34 cellular contexts compared by ENCODE assay signal in the genomic region with DNA sequence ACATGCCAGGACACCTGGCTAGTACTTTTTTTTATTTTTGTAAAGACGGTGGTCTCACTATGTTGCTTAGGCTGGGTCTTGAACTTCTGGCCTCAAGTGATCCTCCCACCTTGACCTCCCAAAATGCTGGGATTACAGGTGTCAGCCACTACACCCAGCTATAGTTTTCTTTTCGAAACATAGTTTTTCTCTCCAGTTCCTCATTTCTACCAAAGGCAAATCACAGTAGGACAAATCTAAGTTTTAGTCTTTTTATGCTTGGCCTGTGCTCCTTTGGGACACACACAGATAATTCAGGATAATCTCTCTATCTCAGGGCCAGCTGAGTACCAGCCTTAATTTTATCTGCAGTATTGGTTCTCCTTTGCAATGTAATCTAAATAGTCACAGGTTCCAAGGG.
"Had no signal": no experiment of that assay in that cellular context is flagged by ENCODE, and none has a peak within 500 bp of the region (broad histone marks: within the 10 kb centered on the region; RNA-seq: fewer than 3 reads in every experiment).

No MANE protein-coding gene starts in this region.

- DNase-seq: activated effector memory CD4-positive, alpha-beta T cell treated with anti-CD3 and anti-CD28 coated beads, Interleukin-2, amount 50 U/mL, for 16 hours; activated effector memory CD4-positive, alpha-beta T cell treated with Interleukin-2 at 50 U/mL for 16 hours; activated gamma-delta T cell; activated gamma-delta T cell treated with Interleukin-2 at 50 U/mL for 16 hours; activated naive CD4-positive, alpha-beta T cell; activated naive CD4-positive, alpha-beta T cell treated with anti-CD3 and anti-CD28 coated beads for 36 hours; activated naive CD4-positive, alpha-beta T cell treated with anti-CD3 and anti-CD28 coated beads, Interleukin-2, amount 10 ng/mL, durations not matched to agents 7 days and 5 days; activated naive CD4-positive, alpha-beta T cell treated with anti-CD3 and anti-CD28 coated beads, Interleukin-2, amount 50 U/mL, for 16 hours; activated naive CD4-positive, alpha-beta T cell treated with Interleukin-2 at 50 U/mL for 16 hours; activated naive CD8-positive, alpha-beta T cell treated with anti-CD3 and anti-CD28 coated beads for 36 hours; activated naive CD8-positive, alpha-beta T cell treated with anti-CD3 and anti-CD28 coated beads, Interleukin-2, amount 10 ng/mL, durations not matched to agents 7 days and 5 days; activated naive CD8-positive, alpha-beta T cell treated with anti-CD3 and anti-CD28 coated beads, Interleukin-2, amount 50 U/mL, for 24 hours; activated T-cell treated with anti-CD3 and anti-CD28 coated beads, Interleukin-2, amount 50 U/mL, for 1 hour; activated T-cell treated with anti-CD3 and anti-CD28 coated beads, Interleukin-2, amount 50 U/mL, for 24 hours; activated T-cell treated with anti-CD3 and anti-CD28 coated beads, Interleukin-2, amount 50 U/mL, for 4 hours; activated T-cell treated with anti-CD3 and anti-CD28 coated beads, Interleukin-2, amount 50 U/mL, for 48 hours; activated T-cell treated with anti-CD3 and anti-CD28 coated beads, Interleukin-2, amount 50 U/mL, for 72 hours; adrenal gland; amniotic stem cell; amygdala; anterior cingulate cortex; aorta; body of pancreas; brain microvascular endothelial cell; caudate nucleus; central memory CD4-positive, alpha-beta T cell; cerebellar nuclear complex had no signal

- FAIRE-seq: astrocyte, bronchial epithelial cell had no signal

- ATAC-seq: activated naive CD4-positive, alpha-beta T cell treated with anti-CD3 and anti-CD28 coated beads, Interleukin-2, amount 50 U/mL, for 72 hours; activated naive CD8-positive, alpha-beta T cell treated with anti-CD3 and anti-CD28 coated beads, Interleukin-2, amount 50 U/mL, for 24 hours; activated T-cell treated with anti-CD3 and anti-CD28 coated beads, Interleukin-2, amount 50 U/mL, for 4 hours; activated T-cell treated with anti-CD3 and anti-CD28 coated beads, Interleukin-2, amount 50 U/mL, for 72 hours; activated T-helper 17 cell treated with anti-CD3 and anti-CD28 coated beads, Interleukin-2, amount 50 U/mL, for 72 hours; body of pancreas had no signal

- H3K4me3 ChIP-seq: adrenal gland, ascending aorta, body of pancreas, breast epithelium, cardiac muscle cell had no signal

- H3K9me3 ChIP-seq: adrenal gland, ascending aorta had no signal

- H3K4me1 ChIP-seq: adrenal gland, ascending aorta, body of pancreas, breast epithelium had no signal

- H3K27me3 ChIP-seq: adrenal gland, ascending aorta, body of pancreas, brain microvascular endothelial cell, breast epithelium, cardiac muscle cell had no signal

- H3K27ac ChIP-seq: adrenal gland, ascending aorta, body of pancreas, brain microvascular endothelial cell, breast epithelium, cardiac muscle cell had no signal

- H3K36me3 ChIP-seq: adrenal gland, ascending aorta, brain microvascular endothelial cell, breast epithelium, cardiac muscle cell had no signal
